8 cellular contexts compared by ENCODE assay signal in genomic region chr19:42284066-42284501, GRCh38. TPM values are rescaled to one million over a fixed set of nuclear protein-coding genes. Genes with fewer than 3 reads are reported as not detected.
DNase-seq lines count a peak whose midpoint lies in the region; ATAC-seq and TF ChIP-seq lines count a peak whose summit lies in the region.

No MANE protein-coding gene starts in this region.

- H3K27ac ChIP-seq in HEK293 (ENCODE audit: extremely low read depth, low read depth, low read length) = peak overlapping the region; percentile 90

- H3K4me3 ChIP-seq in HEK293 (ENCODE audit: low read depth, low read length) = peak overlapping the region; percentile 37

- peaks cover 49% of the 10 kb centered on the region for H3K4me1 ChIP-seq in HEK293 (ENCODE audit: control insufficient read depth, insufficient read depth, low read length)

- peak; percentile 12 for ATAC-seq in central memory CD8-positive, alpha-beta T cell (replicated peaks; ENCODE audit: extremely low read depth, poor library complexity, severe bottlenecking)
- ATAC-seq in left colon = peak; percentile 57

- H3K4me3 Mint-ChIP-seq in central memory CD8-positive, alpha-beta T cell = no peak overlapping the region

- intact Hi-C loops in left colon (cut with DNase I, micrococcal nuclease) = loop anchor here in 1 of 2 donors (5.0 kb wide), 1 partner anchor 37 kb away; no protein-coding TSS in a partner anchor

- POLR2A ChIA-PET in HEK293 (lab: Yijun Ruan, JAX) = interaction anchor here (1.0 to 12.3 kb wide), 2 partner anchors 11 to 37 kb away, joined by 4 to 242 read pairs; partner anchors contain the start of gene GSK3A

- H3K36me3 Mint-ChIP-seq in central memory CD8-positive, alpha-beta T cell (ENCODE audit: insufficient read depth) = peaks cover 13% of the 10 kb centered on the region

- peaks cover 0 to 25% of the 10 kb centered on the region in 2 experiments; a peak in 1 of 3 replicates for H3K36me3 ChIP-seq in HEK293 (ENCODE audit: control insufficient read depth in 2 of 2, insufficient read depth in 1 of 2, low read length in 2 of 2)

- no peak overlapping the region for H3K27ac Mint-ChIP-seq in central memory CD8-positive, alpha-beta T cell (ENCODE audit: low read depth)

- DNase-seq in SIG-M5 treated with dmso at 0.1 percent for 504 hours (lab: John Stamatoyannopoulos, UW; ENCODE audit: unreplicated experiment) (peak; percentile 66), SIG-M5 (lab: John Stamatoyannopoulos, UW) (no peak), NCI-H1048 (lab: John Stamatoyannopoulos, UW) (peak; percentile 72), UCSD-AML1 (lab: John Stamatoyannopoulos, UW; ENCODE audit: unreplicated experiment) (peak; percentile 83), left colon (peak; percentile 79 to 83)
- peak in 1 of 2 donors; percentile 76 for DNase-seq in central memory CD8-positive, alpha-beta T cell (ENCODE audit: low spot score in 2 of 2)
- DNase-seq in stimulated activated CD4-positive, alpha-beta T cell treated with anti-CD3 and anti-CD28 coated beads, Interleukin-4, amount 100 ng/mL, for 24 hours = peak; percentile 76

- H3K4me1 Mint-ChIP-seq in central memory CD8-positive, alpha-beta T cell = peaks cover 28% of the 10 kb centered on the region

- no peaks in the 10 kb centered on the region for H3K9me3 Mint-ChIP-seq in central memory CD8-positive, alpha-beta T cell

- no peak for TF ChIP-seq CTCF in HEK293 (tag by site-specific recombination; IDR thresholded peaks at IDR 0.05)

- no peaks in the 10 kb centered on the region for H3K9me3 ChIP-seq in HEK293 (ENCODE audit: control insufficient read depth, insufficient read depth, low read depth, low read length)

- H3K27me3 Mint-ChIP-seq in central memory CD8-positive, alpha-beta T cell = no peaks in the 10 kb centered on the region

- CTCF ChIA-PET in HEK293 (lab: Yijun Ruan, JAX) = no interaction called here

TF ChIP-seq in HEK293, 187 proteins besides CTCF, POLR2A, EP300 and RAD21:
- TF ChIP-seq ZNF280C (tag by site-specific recombination; IDR thresholded peaks at IDR 0.05) (no peak), IKZF3 (tag by site-specific recombination; IDR thresholded peaks at IDR 0.05) (0 out of 2 replicates have a peak, but pooled peaks have one; percentile 20), ZBTB44 (tag by site-specific recombination; IDR thresholded peaks at IDR 0.05) (0 out of 2 replicates have a peak, but pooled peaks have one; percentile 33), ZNF596 (tag by site-specific recombination; IDR thresholded peaks at IDR 0.05) (peak; percentile 26; the same call in 1 of the 2 replicates), ZNF76 (tag by site-specific recombination; IDR thresholded peaks at IDR 0.05; ENCODE audit: borderline replicate concordance, low read depth) (no peak), ZNF677 (tag by site-specific recombination; IDR thresholded peaks at IDR 0.05) (peak; percentile 37; the same call in 1 of the 2 replicates)

RNA-seq across cellular contexts. Expression of gene CIC, which starts 15.0 kb away (rescaled TPM):
- 10 to 100 TPM; 43.0 to 47.9 TPM for total RNA-seq in left colon

RNA-seq across cellular contexts. Expression of gene PRR19, which starts 17.8 kb away (rescaled TPM):
- under 1 TPM; 0.49 to 0.50 TPM for total RNA-seq in left colon

RNA-seq across cellular contexts. Expression of gene PAFAH1B3, which starts 18.3 kb away (rescaled TPM):
- 10 to 100 TPM; 25.9 to 40.5 TPM for total RNA-seq in left colon

RNA-seq across cellular contexts. Expression of gene TMEM145, which starts 29.0 kb away (rescaled TPM):
- under 1 TPM; 0.21 to 0.25 TPM for total RNA-seq in left colon

RNA-seq across cellular contexts. Expression of gene ERF, which starts 29.2 kb away (rescaled TPM):
- 10 to 100 TPM; 40.8 to 50.1 TPM for total RNA-seq in left colon
